22 cellular contexts compared by ENCODE assay signal in genomic region chrX:43631841-43632240, GRCh38. TPM values are rescaled to one million over a fixed set of nuclear protein-coding genes. Genes with fewer than 3 reads are reported as not detected.
DNase-seq lines count a peak whose midpoint lies in the region; ATAC-seq, FAIRE-seq and TF ChIP-seq lines count a peak whose summit lies in the region.
"Had no signal": no experiment of that assay in that cellular context is flagged by ENCODE, and none has a peak within 500 bp of the region (broad histone marks: within the 10 kb centered on the region; RNA-seq: fewer than 3 reads in every experiment).

No MANE protein-coding gene starts in this region.

- no peak for TF ChIP-seq POLR2A in A549 (IDR thresholded peaks at IDR 0.05; ENCODE audit: low read length)

- ATAC-seq in A549: no peak
- ATAC-seq in HG03097 (IDR thresholded peaks at IDR 0.05; ENCODE audit: low FRiP score, unreplicated experiment): no peak
- ATAC-seq: GM12878, GM23338 had no signal

- no peaks in the 10 kb centered on the region for H3K36me3 ChIP-seq in astrocyte (ENCODE audit: insufficient read depth, low read length)

- no peak overlapping the region for H2AFZ ChIP-seq in astrocyte (ENCODE audit: low read depth, low read length)
- H2AFZ ChIP-seq: GM23338 had no signal

- H3K9me3 Mint-ChIP-seq in astrocyte (ENCODE audit: unreplicated experiment): no peaks in the 10 kb centered on the region
- H3K9me3 Mint-ChIP-seq in activated CD4-positive, alpha-beta memory T cell treated with anti-CD3 and anti-CD28 coated beads, Interleukin-2, amount 10 ng/mL, durations not matched to agents 7 days and 5 days: no peaks in the 10 kb centered on the region
- H3K9me3 Mint-ChIP-seq: CD4-positive, alpha-beta memory T cell; GM23338 had no signal

- H3K4me2 ChIP-seq in A549 (no peak overlapping the region), astrocyte (ENCODE audit: low read length) (no peak overlapping the region)
- H3K4me2 ChIP-seq: GM23338 had no signal

- H3K4me1 ChIP-seq in A549 (no peaks in the 10 kb centered on the region), astrocyte (ENCODE audit: insufficient read depth, low read length) (no peaks in the 10 kb centered on the region)

- no peak overlapping the region for H3K4me3 ChIP-seq in A549
- no peak overlapping the region for H3K4me3 ChIP-seq in astrocyte (ENCODE audit: insufficient read depth, low read depth, low read length)
- H3K4me3 ChIP-seq in choroid plexus epithelial cell (ENCODE audit: low read depth, low read length): no peak overlapping the region
- H3K4me3 ChIP-seq: GM12878, GM23338 had no signal

- no peak for TF ChIP-seq EP300 in A549 (IDR thresholded peaks at IDR 0.05)

- in situ Hi-C loops in GM13976 (cut with MboI; ENCODE audit: low sequenced_read_pairs, unreplicated experiment): no loop called here

- H3K9ac ChIP-seq in astrocyte (ENCODE audit: low read length): no peak overlapping the region

- H3K9me3 ChIP-seq in A549: no peaks in the 10 kb centered on the region
- H3K9me3 ChIP-seq in astrocyte (ENCODE audit: insufficient read depth, low read depth, low read length): no peaks in the 10 kb centered on the region

- WGBS in A549 (ENCODE audit: missing lambda C conversion rate): 41% methylated on average over 1 of the region's 1 CpG

- no peak for TF ChIP-seq RAD21 in A549 (conservative IDR thresholded peaks at IDR 0.05 in 1 of 2, IDR thresholded peaks at IDR 0.05 in 1 of 2)

- no peak for DNase-seq in A549 (ENCODE audit: low read depth in 1 of 2, low spot score in 1 of 2)
- peak; percentile 7 for DNase-seq in astrocyte (ENCODE audit: low read depth)
- peak; percentile 48 for DNase-seq in choroid plexus epithelial cell (ENCODE audit: low read depth)
- peak; percentile 44 for DNase-seq in iris pigment epithelial cell (ENCODE audit: low read depth)
- no peak for DNase-seq in GM13976 (ENCODE audit: low spot score)
- DNase-seq in activated CD4-positive, alpha-beta memory T cell treated with anti-CD3 and anti-CD28 coated beads, Interleukin-2, amount 10 ng/mL, durations not matched to agents 7 days and 5 days: no peak
- no peak for DNase-seq in middle frontal gyrus (ENCODE audit: extremely low spot score, low spot score)
- DNase-seq: C1 segment of cervical spinal cord; Calu3; CD4-positive, alpha-beta memory T cell; COR-L47; DMS53; DND-41; GDM1; H9; HFFc6 had no signal

- POLR2A ChIA-PET in A549 (lab: Yijun Ruan, JAX): no interaction called here
- POLR2A ChIA-PET in activated CD4-positive, alpha-beta memory T cell treated with anti-CD3 and anti-CD28 coated beads, Interleukin-2, amount 10 ng/mL, durations not matched to agents 7 days and 5 days (lab: Charles Lee): no interaction called here

- peaks cover under 1% of the 10 kb centered on the region for H3K27me3 Mint-ChIP-seq in astrocyte (ENCODE audit: low read depth, unreplicated experiment)
- H3K27me3 Mint-ChIP-seq in activated CD4-positive, alpha-beta memory T cell treated with anti-CD3 and anti-CD28 coated beads, Interleukin-2, amount 10 ng/mL, durations not matched to agents 7 days and 5 days: no peaks in the 10 kb centered on the region

- CTCF ChIA-PET in A549 (lab: Yijun Ruan, JAX): no interaction called here
- CTCF ChIA-PET in activated CD4-positive, alpha-beta memory T cell treated with anti-CD3 and anti-CD28 coated beads, Interleukin-2, amount 10 ng/mL, durations not matched to agents 7 days and 5 days (lab: Charles Lee): no interaction called here

- TF ChIP-seq CTCF in A549 (IDR thresholded peaks at IDR 0.05) (no peak), astrocyte (IDR thresholded peaks at IDR 0.05; ENCODE audit: insufficient read depth, low read depth, low read length) (no peak), choroid plexus epithelial cell (conservative IDR thresholded peaks at IDR 0.05; ENCODE audit: low read depth, low read length) (no peak), GM13976 (IDR thresholded peaks at IDR 0.05; ENCODE audit: borderline replicate concordance, control extremely low read depth, extremely low read depth, insufficient read depth, missing control alignments) (no peak)

- H3K4me3 Mint-ChIP-seq in astrocyte (ENCODE audit: unreplicated experiment): no peak overlapping the region
- no peak overlapping the region for H3K4me3 Mint-ChIP-seq in activated CD4-positive, alpha-beta memory T cell treated with anti-CD3 and anti-CD28 coated beads, Interleukin-2, amount 10 ng/mL, durations not matched to agents 7 days and 5 days
- H3K4me3 Mint-ChIP-seq: CD4-positive, alpha-beta memory T cell; GM23338; H9; HFFc6 had no signal

- no peaks in the 10 kb centered on the region for H3K79me2 ChIP-seq in astrocyte (ENCODE audit: insufficient read depth, low read length)

- H4K20me1 ChIP-seq in astrocyte (ENCODE audit: insufficient read depth, low read length): no peaks in the 10 kb centered on the region

- H3K27ac Mint-ChIP-seq in astrocyte (ENCODE audit: unreplicated experiment): no peak overlapping the region
- no peak overlapping the region for H3K27ac Mint-ChIP-seq in activated CD4-positive, alpha-beta memory T cell treated with anti-CD3 and anti-CD28 coated beads, Interleukin-2, amount 10 ng/mL, durations not matched to agents 7 days and 5 days
- H3K27ac Mint-ChIP-seq: CD4-positive, alpha-beta memory T cell; GM23338; HFFc6 had no signal

- no peaks in the 10 kb centered on the region for H3K36me3 Mint-ChIP-seq in astrocyte (ENCODE audit: low read depth, unreplicated experiment)
- peaks cover 3% of the 10 kb centered on the region for H3K36me3 Mint-ChIP-seq in activated CD4-positive, alpha-beta memory T cell treated with anti-CD3 and anti-CD28 coated beads, Interleukin-2, amount 10 ng/mL, durations not matched to agents 7 days and 5 days (ENCODE audit: low read depth)
- H3K36me3 Mint-ChIP-seq: CD4-positive, alpha-beta memory T cell had no signal

- H3K27ac ChIP-seq in A549 (no peak overlapping the region), astrocyte (ENCODE audit: low read depth, low read length) (no peak overlapping the region)
- H3K27ac ChIP-seq: 22Rv1 had no signal

- no peaks in the 10 kb centered on the region for H3K4me1 Mint-ChIP-seq in astrocyte (ENCODE audit: low read depth, unreplicated experiment)
- peaks cover 11% of the 10 kb centered on the region for H3K4me1 Mint-ChIP-seq in activated CD4-positive, alpha-beta memory T cell treated with anti-CD3 and anti-CD28 coated beads, Interleukin-2, amount 10 ng/mL, durations not matched to agents 7 days and 5 days
- H3K4me1 Mint-ChIP-seq: CD4-positive, alpha-beta memory T cell had no signal

- no peaks in the 10 kb centered on the region for H3K27me3 ChIP-seq in astrocyte (ENCODE audit: insufficient read depth, low read length)

- FAIRE-seq in A549 (lab: Jason Lieb, UNC): peak; percentile 36
- FAIRE-seq in astrocyte (lab: Jason Lieb, UNC): no peak
- FAIRE-seq: A204.1, GM12878, GM19239 had no signal

TF ChIP-seq in A549, 52 proteins besides CTCF, POLR2A, EP300 and RAD21:
- TF ChIP-seq BCL3 (IDR thresholded peaks at IDR 0.05) (no peak), HDAC2 (IDR thresholded peaks at IDR 0.05) (no peak), CBX2 (IDR thresholded peaks at IDR 0.05; ENCODE audit: borderline replicate concordance, low read depth) (no peak), MAFK (IDR thresholded peaks at IDR 0.05; ENCODE audit: partially characterized antibody) (no peak), EHF (CRISPR knock-in tag; IDR thresholded peaks at IDR 0.05) (no peak), NPAS2 (CRISPR knock-in tag; IDR thresholded peaks at IDR 0.05; ENCODE audit: borderline replicate concordance) (no peak), KDM5A (IDR thresholded peaks at IDR 0.05) (no peak), JUN (IDR thresholded peaks at IDR 0.05) (no peak), TP53 (CRISPR knock-in tag; IDR thresholded peaks at IDR 0.05) (no peak), GATA3 (IDR thresholded peaks at IDR 0.05; ENCODE audit: borderline replicate concordance) (no peak)

RNA-seq across cellular contexts. Expression of gene MAOA, which starts 24.3 kb away (rescaled TPM):
- 5.6 and 6.4 TPM in 2 replicates for polyA plus RNA-seq in A549 (2011; rRNA removed)
- polyA plus RNA-seq in A549 (2012; cell fraction: cytosol; rRNA removed): 0.47 and 0.58 TPM in 2 replicates
- 0.34 and 0.64 TPM in 2 replicates for polyA plus RNA-seq in A549 (2012; cell fraction: nucleus; rRNA removed)
- polyA plus RNA-seq in A549 (2017; fragmentation: RNase III; extraction: RNeasy Plus Mini Kit Qiagen cat#74134 plus additional on column Dnase treatment): 0.34 to 0.44 TPM (median 0.35 TPM) in 3 replicates
- 2.9 and 5.7 TPM in 2 replicates for polyA minus RNA-seq in A549 (2011; rRNA and poly(A)+ RNA removed)
- total RNA-seq in astrocyte: 1.8 and 2.5 TPM in 2 replicates
- 1 to 10 TPM; 2.5 to 6.5 TPM for total RNA-seq in activated CD4-positive, alpha-beta memory T cell treated with anti-CD3 and anti-CD28 coated beads, Interleukin-2, amount 10 ng/mL, durations not matched to agents 7 days and 5 days

Comparison
In these comparisons a context has a peak if more than half of its experiments do, and no peak if none do; other contexts are left out.
1. DNase-seq: peak in astrocyte (single experiment), choroid plexus epithelial cell (single experiment) and iris pigment epithelial cell (single experiment); none in A549 (0 of 2), GM13976 (single experiment), activated CD4-positive, alpha-beta memory T cell treated with anti-CD3 and anti-CD28 coated beads, Interleukin-2, amount 10 ng/mL, durations not matched to agents 7 days and 5 days (single experiment) and middle frontal gyrus (single experiment).